Comparison of ENCODE assay signal across 8 cellular contexts in the genomic region with DNA sequence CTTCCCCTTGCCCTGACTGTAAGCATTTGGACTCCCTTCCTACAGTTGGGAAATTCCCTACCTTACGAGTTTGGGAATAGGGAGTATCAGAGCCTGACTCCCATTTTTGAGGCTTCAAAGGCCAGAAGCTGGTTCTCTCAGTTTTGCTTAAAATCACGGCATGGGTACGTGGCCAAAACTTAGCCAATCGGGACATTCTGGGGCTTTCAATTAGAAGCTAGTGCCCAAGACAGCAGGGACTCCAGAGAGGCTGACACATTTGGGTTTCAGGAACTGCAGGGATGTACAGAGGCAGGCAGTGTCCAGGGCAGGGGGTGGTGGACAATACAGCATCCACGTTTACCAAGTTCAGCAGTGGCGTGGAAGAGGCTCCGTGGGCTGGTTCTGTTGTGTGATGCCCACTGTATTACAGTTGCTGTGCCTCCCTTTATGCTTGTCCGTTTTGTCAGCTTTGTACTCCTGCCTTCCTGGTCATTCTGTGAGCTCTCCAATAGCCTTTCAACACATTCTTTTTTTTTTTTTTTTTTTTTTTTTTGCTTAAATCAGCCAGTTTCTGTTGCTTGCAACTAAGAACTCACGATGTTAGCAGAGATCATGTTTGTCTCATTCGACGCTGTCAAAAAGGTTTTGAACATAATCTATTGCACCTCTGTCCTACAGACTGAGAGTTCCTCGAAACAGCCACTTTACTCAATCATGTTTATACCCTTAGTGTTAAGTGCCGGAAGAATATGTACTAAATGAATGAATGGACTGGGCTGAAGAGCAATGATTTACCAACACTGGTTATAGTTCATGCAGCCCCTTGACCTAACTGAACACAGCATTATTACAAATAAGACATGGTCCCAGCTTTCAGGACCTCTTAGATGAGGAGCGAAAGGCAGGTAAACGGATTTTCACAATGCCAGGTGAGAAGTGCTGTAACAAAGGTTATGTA. TPM values are rescaled to one million over a fixed set of nuclear protein-coding genes. Genes with fewer than 3 reads are reported as not detected.
DNase-seq lines count a peak whose midpoint lies in the region; ATAC-seq and TF ChIP-seq lines count a peak whose summit lies in the region.

No MANE protein-coding gene starts in this region.

- RAD21 ChIA-PET in HCT116 (lab: Charles Lee; ENCODE audit: low non-redundant PET in 1 of 2, low total read pairs in 2 of 2, uncharacterized antibody in 2 of 2, unreplicated experiment in 2 of 2), result interaction anchor here in 1 of 2 experiments (0.5 kb wide), 1 partner anchor 228 kb away, joined by 3 read pairs; no protein-coding TSS in a partner anchor

- H3K27ac ChIP-seq in 22Rv1 (peak overlapping the region; percentile 73), HCT116 (ENCODE audit: low read depth, low read length) (peak overlapping the region; percentile 66), lung (ENCODE audit: low read depth in 1 of 2, low read length in 1 of 2) (peak overlapping the region; percentile 34 to 62)

- in situ Hi-C loops in astrocyte of the cerebellum (cut with HindIII; ENCODE audit: low sequenced_read_pairs), result no loop called here

- H2AFZ ChIP-seq in HCT116 (ENCODE audit: low read depth, low read length, poor library complexity, severe bottlenecking), result no peak overlapping the region

- CTCF ChIA-PET in HCT116 (lab: Charles Lee), result no interaction called here
- CTCF ChIA-PET in GM10248 (lab: Yijun Ruan, JAX), result interaction anchor here (0.8 to 1.2 kb wide), 2 partner anchors 15 to 46 kb away, joined by 3 to 4 read pairs; no protein-coding TSS in a partner anchor

- peaks cover 4 to 20% of the 10 kb centered on the region in 2 experiments; a peak in 2 of 4 replicates for H3K4me1 ChIP-seq in HCT116 (ENCODE audit: control insufficient read depth in 1 of 2, insufficient read depth in 2 of 2, low read length in 2 of 2)
- H3K4me1 ChIP-seq in lung (ENCODE audit: control insufficient read depth in 2 of 2, insufficient read depth in 2 of 2, low read length in 2 of 2), result peaks cover 4 to 6% of the 10 kb centered on the region in 2 donors

- TSS peak; percentile 54 for BruUV-seq in HCT116 (replicated peaks; lab: Mats Ljungman, UMichigan)

- intact Hi-C loops in HCT116 (cut with micrococcal nuclease), result loop anchor here (2.0 kb wide), 1 partner anchor 25 kb away; the partner anchor contains the start of gene NOD1

- H3K9ac ChIP-seq in HCT116 (ENCODE audit: low read length), result peak overlapping the region; percentile 85

- peaks cover 55% of the 10 kb centered on the region for H3K79me2 ChIP-seq in HCT116 (ENCODE audit: insufficient read depth, low read length)

- H3K4me3 ChIP-seq in HCT116 (replicated peaks in 1 of 2; ENCODE audit: low read depth in 1 of 2, low read length in 2 of 2) (peak overlapping the region; percentile 68 to 92), astrocyte of the cerebellum (ENCODE audit: low read depth, low read length) (peak overlapping the region; percentile 66), lung (peak overlapping the region; percentile 73)

- H3K36me3 ChIP-seq in HCT116 (ENCODE audit: control insufficient read depth in 1 of 2, insufficient read depth in 2 of 2, low read length in 2 of 2) (peaks cover 0 to 9% of the 10 kb centered on the region in 2 experiments; a peak in 1 of 4 replicates), lung (ENCODE audit: control insufficient read depth in 2 of 2, insufficient read depth in 2 of 2, low read length in 2 of 2) (no peaks in the 10 kb centered on the region)

- TF ChIP-seq RAD21 in HCT116 (IDR thresholded peaks at IDR 0.05; ENCODE audit: low read depth), result no peak

- POLR2A ChIA-PET in HCT116 (lab: Charles Lee) (no interaction called here), GM10248 (lab: Yijun Ruan, JAX) (no interaction called here)

- TF ChIP-seq CTCF in 22Rv1 (IDR thresholded peaks at IDR 0.05), result no peak
- TF ChIP-seq CTCF in HCT116 (IDR thresholded peaks at IDR 0.05 in 2 of 3, conservative IDR thresholded peaks at IDR 0.05 in 1 of 3; ENCODE audit: borderline replicate concordance in 1 of 3, insufficient read depth in 1 of 3, low read depth in 2 of 3, low read length in 2 of 3), result no peak
- TF ChIP-seq CTCF in astrocyte of the cerebellum (IDR thresholded peaks at IDR 0.05; ENCODE audit: low read depth, low read length, missing control alignments), result no peak
- no peak for TF ChIP-seq CTCF in lung (IDR thresholded peaks at IDR 0.05; ENCODE audit: control extremely low read depth, extremely low read depth)
- TF ChIP-seq CTCF in GM10248 (IDR thresholded peaks at IDR 0.05; ENCODE audit: control extremely low read depth, extremely low read depth, low read depth, missing control alignments), result no peak

- no peaks in the 10 kb centered on the region for H3K9me2 ChIP-seq in HCT116 (ENCODE audit: insufficient read depth)

- H3K4me2 ChIP-seq in HCT116 (ENCODE audit: low read length), result peak overlapping the region; percentile 84

- H3K9me3 ChIP-seq in HCT116 (ENCODE audit: control insufficient read depth in 1 of 2, insufficient read depth in 1 of 2, low read depth in 1 of 2, low read length in 2 of 2) (no peaks in the 10 kb centered on the region), lung (ENCODE audit: control insufficient read depth in 2 of 2, insufficient read depth in 1 of 2, low read length in 1 of 2) (no peaks in the 10 kb centered on the region)

- H3K27me3 ChIP-seq in HCT116 (ENCODE audit: insufficient read depth, low read length) (no peaks in the 10 kb centered on the region), lung (ENCODE audit: control insufficient read depth, insufficient read depth) (no peaks in the 10 kb centered on the region)

- DNase-seq in HCT116 (ENCODE audit: low read depth, low spot score), result no peak
- DNase-seq in astrocyte of the cerebellum (ENCODE audit: low read depth), result no peak
- no peak for DNase-seq in lung (ENCODE audit: low spot score)
- DNase-seq in GM10248 (ENCODE audit: extremely low spot score), result no peak
- no peak for DNase-seq in NCI-H524 treated with DMSO at 0.1 percent for 48 hours (lab: John Stamatoyannopoulos, UW)

- WGBS in lung, 2 donors, result 46 to 53% methylated on average over 15 of the region's 15 CpGs

- ATAC-seq in HCT116, result no peak
- ATAC-seq in lung (ENCODE audit: insufficient read depth, low FRiP score), result no peak
- ATAC-seq in HG03159 (IDR thresholded peaks at IDR 0.05; ENCODE audit: unreplicated experiment), result no peak
- ATAC-seq in HG03025 (IDR thresholded peaks at IDR 0.05; ENCODE audit: low FRiP score, unreplicated experiment), result no peak

- no peak for TF ChIP-seq POLR2A in HCT116 (IDR thresholded peaks at IDR 0.05; ENCODE audit: borderline replicate concordance, extremely low read depth, insufficient read depth, insufficient read length)

- H4K20me1 ChIP-seq in HCT116 (ENCODE audit: insufficient read depth), result no peaks in the 10 kb centered on the region

TF ChIP-seq in HCT116, 20 proteins besides CTCF, POLR2A, EP300 and RAD21:
- TF ChIP-seq CBX3 (IDR thresholded peaks at IDR 0.05; ENCODE audit: low read depth), result no peak
- no peak for TF ChIP-seq TCF7L2 (IDR thresholded peaks at IDR 0.05; ENCODE audit: borderline replicate concordance, extremely low read depth, insufficient read depth, insufficient read length)
- TF ChIP-seq ZBTB33 (IDR thresholded peaks at IDR 0.05; ENCODE audit: extremely low read depth, insufficient replicate concordance, low read length), result no peak
- no peak for TF ChIP-seq EGR1 (IDR thresholded peaks at IDR 0.05; ENCODE audit: low read depth)
- no peak for TF ChIP-seq POLR2AphosphoS5 (IDR thresholded peaks at IDR 0.05; ENCODE audit: low read depth, low read length)
- no peak for TF ChIP-seq EZH2phosphoT487 (IDR thresholded peaks at IDR 0.05; ENCODE audit: borderline replicate concordance)
- TF ChIP-seq FOSL1 (IDR thresholded peaks at IDR 0.05; ENCODE audit: low read depth), result no peak

RNA-seq across cellular contexts. Expression of gene GGCT, which starts 1.1 kb away (rescaled TPM):
- 60.6 TPM for total RNA-seq in HCT116 (2021; ENCODE audit: unreplicated experiment)
- polyA plus RNA-seq in HCT116 (2012), result 26.4 and 31.8 TPM in 2 replicates
- 10 to 100 TPM; 33.1 to 38.1 TPM for total RNA-seq in lung
- polyA plus RNA-seq in lung, result 10 to 100 TPM; 45.0 to 90.1 TPM

RNA-seq across cellular contexts. Expression of gene NOD1, which starts 25.0 kb away (rescaled TPM):
- 5.9 TPM for total RNA-seq in HCT116 (2021; ENCODE audit: unreplicated experiment)
- polyA plus RNA-seq in HCT116 (2012), result 2.4 and 2.8 TPM in 2 replicates
- total RNA-seq in lung, result 10 to 100 TPM; 22.0 to 46.1 TPM
- polyA plus RNA-seq in lung, result 10 to 100 TPM; 11.5 to 21.0 TPM
